22 cellular contexts compared by ENCODE assay signal in the genomic region with DNA sequence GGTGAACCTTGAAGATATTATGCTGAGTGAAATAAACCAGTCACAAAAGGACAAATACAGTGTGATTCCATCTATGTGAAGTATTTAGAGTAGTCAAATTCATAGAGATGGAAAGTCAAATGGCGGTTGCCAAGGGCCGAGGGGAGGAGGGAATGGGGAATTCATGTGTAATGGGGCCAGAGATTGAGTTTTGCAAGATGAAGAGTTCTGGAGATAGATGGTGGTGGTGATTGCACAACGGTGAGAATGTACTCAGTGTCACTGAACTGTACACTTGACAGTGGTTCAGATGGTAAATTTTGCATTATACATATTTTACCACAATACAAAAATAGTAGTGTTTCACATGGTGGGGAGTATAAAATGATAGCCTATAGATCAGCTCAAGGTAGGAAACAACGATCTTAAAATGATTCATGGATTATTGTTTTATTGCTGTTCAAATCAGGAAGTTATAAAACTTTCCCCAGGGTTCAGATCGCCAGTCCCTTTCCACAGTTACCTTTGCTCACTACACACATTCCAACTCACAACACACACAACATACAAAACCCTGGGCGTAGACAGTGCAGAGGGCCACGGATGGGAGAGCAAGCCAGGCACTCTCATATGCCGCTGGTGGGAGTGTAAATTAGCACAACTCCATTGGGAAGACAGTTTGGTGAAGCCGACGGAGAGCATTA.
"Had no signal": no experiment of that assay in that cellular context is flagged by ENCODE, and none has a peak within 500 bp of the region (broad histone marks: within the 10 kb centered on the region; RNA-seq: fewer than 3 reads in every experiment).

No MANE protein-coding gene starts in this region.

- H3K4me1 ChIP-seq: breast epithelium, heart right ventricle, parathyroid adenoma, tibial artery had no signal

- H3K9ac ChIP-seq: parathyroid adenoma had no signal

- H3K27ac ChIP-seq: breast epithelium, coronary artery, heart right ventricle, parathyroid adenoma, tibial artery, VCaP had no signal

- DNase-seq: activated CD4-positive, alpha-beta T cell treated with anti-CD3 and anti-CD28 coated beads, Interleukin-2, amount 10 ng/mL, durations not matched to agents 24 days and 14 days; activated CD8-positive, alpha-beta T cell treated with anti-CD3 and anti-CD28 coated beads for 36 hours; activated naive CD4-positive, alpha-beta T cell; activated naive CD8-positive, alpha-beta T cell treated with anti-CD3 and anti-CD28 coated beads for 36 hours; activated T-cell treated with anti-CD3 and anti-CD28 coated beads, Interleukin-2, amount 50 U/mL, for 1 hour; erythroblast; foreskin fibroblast; heart right ventricle; nucleus accumbens; right cardiac atrium; stimulated activated CD4-positive, alpha-beta T cell treated with anti-CD3 and anti-CD28 coated beads, Interleukin-1b, Interleukin-23, amount 100 ng/mL, for 48 hours; stimulated activated naive CD8-positive, alpha-beta T cell treated with anti-CD3 and anti-CD28 coated beads, Interleukin-15, amount 100 ng/mL, for 72 hours; T-helper 2 cell; tibial artery had no signal

- H3K36me3 ChIP-seq: breast epithelium, heart right ventricle, tibial artery had no signal

- H3K27me3 ChIP-seq: breast epithelium, heart right ventricle, tibial artery had no signal

- H3K9me3 ChIP-seq: tibial artery had no signal

- FAIRE-seq: astrocyte, keratinocyte, urothelium cell line had no signal

- H3K4me3 ChIP-seq: breast epithelium, coronary artery, heart right ventricle, lung, tibial artery had no signal
